Comparison of ENCODE assay signal across 7 cellular contexts in genomic region chr2:95435872-95436209, GRCh38. TPM values are rescaled to one million over a fixed set of nuclear protein-coding genes. Genes with fewer than 3 reads are reported as not detected.
"Had no signal": no experiment of that assay in that cellular context is flagged by ENCODE, and none has a peak within 500 bp of the region (broad histone marks: within the 10 kb centered on the region; RNA-seq: fewer than 3 reads in every experiment).

No MANE protein-coding gene starts in this region.

RNA-seq across cellular contexts. Expression of gene TRIM43B, which starts 48.7 kb away (rescaled TPM):
- total RNA-seq: activated CD4-positive, alpha-beta memory T cell treated with anti-CD3 and anti-CD28 coated beads, Interleukin-2, amount 10 ng/mL, durations not matched to agents 7 days and 5 days; activated CD8-positive, alpha-beta memory T cell treated with anti-CD3 and anti-CD28 coated beads, Interleukin-2, amount 10 ng/mL, durations not matched to agents 7 days and 5 days; cardiac muscle cell; LHCN-M2; PC-9; RPMI7951; SJSA1 had no signal
- polyA plus RNA-seq: cardiac muscle cell had no signal
